In genomic region chr3:72719137-72719536, GRCh38 we compare ENCODE assay signal across 2 cellular contexts.
TF ChIP-seq lines count a peak whose summit lies in the region.

No MANE protein-coding gene starts in this region.

TF ChIP-seq in HEK293, 187 proteins besides CTCF, POLR2A, EP300 and RAD21:
- TF ChIP-seq ZNF366 (tag by site-specific recombination; conservative IDR thresholded peaks at IDR 0.05) (peak; percentile 85), ZSCAN5A (tag by site-specific recombination; IDR thresholded peaks at IDR 0.05) (no peak), ZNF747 (tag by site-specific recombination; IDR thresholded peaks at IDR 0.05) (no peak)

TF ChIP-seq in H1, 55 proteins besides CTCF, POLR2A, EP300 and RAD21:
- no peak for TF ChIP-seq ASH2L (IDR thresholded peaks at IDR 0.05; ENCODE audit: low read length)
- no peak for TF ChIP-seq SUZ12 (IDR thresholded peaks at IDR 0.05; ENCODE audit: low read length)
- no peak for TF ChIP-seq RFX5 (IDR thresholded peaks at IDR 0.05; ENCODE audit: borderline replicate concordance, low read depth, low read length)
- no peak for TF ChIP-seq RBBP5 (IDR thresholded peaks at IDR 0.05; ENCODE audit: borderline replicate concordance, low read depth, low read length)
- TF ChIP-seq YY1 (IDR thresholded peaks at IDR 0.05; ENCODE audit: low read depth, low read length) = no peak
- TF ChIP-seq CHD7 (IDR thresholded peaks at IDR 0.05; ENCODE audit: insufficient replicate concordance, low read length) = no peak
- no peak for TF ChIP-seq NRF1 (IDR thresholded peaks at IDR 0.05; ENCODE audit: low read depth, low read length)
- TF ChIP-seq SIN3A (conservative IDR thresholded peaks at IDR 0.05 in 1 of 2, IDR thresholded peaks at IDR 0.05 in 1 of 2; ENCODE audit: low read depth in 1 of 2, low read length in 2 of 2) = no peak
- no peak for TF ChIP-seq TCF12 (IDR thresholded peaks at IDR 0.05; ENCODE audit: low read depth, low read length)
